In genomic region chr19:13260883-13261653, GRCh38 we compare ENCODE assay signal across 1 cellular context.
TF ChIP-seq lines count a peak whose summit lies in the region.

No MANE protein-coding gene starts in this region.

TF ChIP-seq in SK-N-SH, 30 proteins besides CTCF, POLR2A, EP300 and RAD21 (continued from another document):
- TF ChIP-seq ZBTB33 (IDR thresholded peaks at IDR 0.05; ENCODE audit: borderline replicate concordance, low read depth) (no peak), SMC3 (IDR thresholded peaks at IDR 0.05; ENCODE audit: low read depth, low read length) (no peak), FOSL2 (IDR thresholded peaks at IDR 0.05; ENCODE audit: borderline replicate concordance, low read depth) (peak; percentile 77), GATA2 (CRISPR knock-in tag; IDR thresholded peaks at IDR 0.05) (no peak), GABPA (IDR thresholded peaks at IDR 0.05; ENCODE audit: low read depth) (no peak), YY1 (IDR thresholded peaks at IDR 0.05; ENCODE audit: low read depth) (no peak), ELF1 (IDR thresholded peaks at IDR 0.05) (no peak), TEAD4 (IDR thresholded peaks at IDR 0.05; ENCODE audit: borderline replicate concordance, insufficient read depth) (no peak), TAF1 (IDR thresholded peaks at IDR 0.05; ENCODE audit: borderline replicate concordance, low read depth, low read length) (no peak), MXI1 (IDR thresholded peaks at IDR 0.05; ENCODE audit: low read depth, low read length) (no peak), MEF2A (IDR thresholded peaks at IDR 0.05; ENCODE audit: borderline replicate concordance, low read depth) (peak; percentile 88), POLR2AphosphoS5 (IDR thresholded peaks at IDR 0.05; ENCODE audit: low read depth, low read length) (no peak), NFIC (IDR thresholded peaks at IDR 0.05; ENCODE audit: borderline replicate concordance) (no peak), MAX (IDR thresholded peaks at IDR 0.05; ENCODE audit: low read depth) (0 out of 2 replicates have a peak, but pooled peaks have one; percentile 15)
